In the genomic region with DNA sequence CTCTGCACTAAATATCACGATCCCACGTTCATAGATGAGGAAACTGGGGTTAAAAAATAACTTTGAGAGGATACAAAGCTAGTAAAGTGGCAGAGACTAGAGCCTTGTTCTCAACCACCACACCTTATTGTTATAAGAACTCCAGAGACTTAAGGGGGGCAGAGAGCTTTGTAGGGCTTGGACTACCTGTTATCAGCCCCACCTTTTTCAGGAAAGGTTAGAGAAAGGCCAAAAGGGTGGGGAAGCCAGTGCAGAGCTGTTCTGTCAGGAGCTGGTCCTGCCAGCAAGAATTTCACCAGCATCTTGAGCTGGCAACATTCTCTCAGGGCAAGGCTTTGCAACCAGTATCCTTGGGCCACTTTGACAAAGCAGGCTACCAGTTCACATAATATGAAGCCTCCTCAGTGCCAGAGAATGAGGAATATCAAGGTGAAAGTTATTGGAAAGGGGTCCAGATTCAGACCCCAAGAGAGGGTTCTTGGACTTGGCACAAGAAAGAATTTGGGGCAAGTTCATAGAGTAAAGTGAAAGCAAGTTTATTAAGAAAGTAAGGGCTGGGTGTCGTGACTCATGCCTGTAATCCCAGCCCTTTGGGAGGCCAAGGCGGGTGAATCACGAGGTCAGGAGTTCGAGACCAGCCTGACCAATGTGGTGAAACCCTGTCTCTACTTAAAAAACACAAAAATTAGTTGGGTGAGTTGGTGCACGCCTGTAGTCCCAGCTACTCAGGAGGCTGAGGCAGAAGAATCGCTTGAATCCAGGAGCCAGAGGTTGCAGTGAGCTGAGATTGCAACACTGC, we compare ENCODE assay signal across 19 cellular contexts.
A peak's percentile ranks its signal among the peaks of the same experiment; 100 is the strongest.
DNase-seq lines count a peak whose midpoint lies in the region; ATAC-seq and TF ChIP-seq lines count a peak whose summit lies in the region.
"Had no signal": no experiment of that assay in that cellular context is flagged by ENCODE, and none has a peak within 500 bp of the region (broad histone marks: within the 10 kb centered on the region; RNA-seq: fewer than 3 reads in every experiment).

No MANE protein-coding gene starts in this region.

- no peaks in the 10 kb centered on the region for H3F3A ChIP-seq in GM23248 (ENCODE audit: insufficient read depth)
- H3F3A ChIP-seq in PC-3 (ENCODE audit: low read length, unreplicated experiment), result no peaks in the 10 kb centered on the region

- H3K36me3 Mint-ChIP-seq in activated T-helper 2 cell treated with anti-CD3 and anti-CD28 coated beads, Interferon-gamma antibody, Interleukin-2, Interleukin-4, amounts not matched to agents 10 μg/mL and 5 μg/mL and 100 μg/mL, durations not matched to agents 14 hours and 24 hours and 36 hours (ENCODE audit: low read depth), result no peaks in the 10 kb centered on the region
- H3K36me3 Mint-ChIP-seq: CD14-positive monocyte had no signal

- TF ChIP-seq CTCF in PC-3 (conservative IDR thresholded peaks at IDR 0.05; ENCODE audit: low read depth, low read length) (no peak), hepatocyte (IDR thresholded peaks at IDR 0.05; ENCODE audit: poor library complexity) (no peak), GM13976 (IDR thresholded peaks at IDR 0.05; ENCODE audit: borderline replicate concordance, control extremely low read depth, extremely low read depth, insufficient read depth, missing control alignments) (no peak)

- peaks cover 13% of the 10 kb centered on the region for H3K4me1 Mint-ChIP-seq in activated T-helper 2 cell treated with anti-CD3 and anti-CD28 coated beads, Interferon-gamma antibody, Interleukin-2, Interleukin-4, amounts not matched to agents 10 μg/mL and 5 μg/mL and 100 μg/mL, durations not matched to agents 14 hours and 24 hours and 36 hours (ENCODE audit: low read depth)

- H3K4me3 ChIP-seq in GM23248 (no peak overlapping the region), PC-3 (ENCODE audit: low read length) (no peak overlapping the region), hepatocyte (no peak overlapping the region)
- H3K4me3 ChIP-seq: heart right ventricle, pancreas, smooth muscle cell had no signal

- no peak overlapping the region for H3K27ac Mint-ChIP-seq in activated T-helper 2 cell treated with anti-CD3 and anti-CD28 coated beads, Interferon-gamma antibody, Interleukin-2, Interleukin-4, amounts not matched to agents 10 μg/mL and 5 μg/mL and 100 μg/mL, durations not matched to agents 14 hours and 24 hours and 36 hours
- H3K27ac Mint-ChIP-seq: CD14-positive monocyte; dendritic cell treated with granulocyte-macrophage colony-stimulating factor and Interleukin-4, amounts not matched to agents 40 ng/mL and 50 ng/mL, for 4 days had no signal

- H3K36me3 ChIP-seq in GM23248 (ENCODE audit: low read depth), result no peaks in the 10 kb centered on the region
- H3K36me3 ChIP-seq in PC-3 (ENCODE audit: low read depth, low read length), result no peaks in the 10 kb centered on the region
- no peaks in the 10 kb centered on the region for H3K36me3 ChIP-seq in hepatocyte (replicated peaks; ENCODE audit: insufficient read depth, low read depth)
- H3K36me3 ChIP-seq: heart right ventricle, pancreas had no signal

- no peak overlapping the region for H3K4me2 ChIP-seq in GM23248 (ENCODE audit: unreplicated experiment)
- no peak overlapping the region for H3K4me2 ChIP-seq in PC-3 (ENCODE audit: low read length)
- no peak overlapping the region for H3K4me2 ChIP-seq in hepatocyte
- H3K4me2 ChIP-seq: smooth muscle cell had no signal

- H2AFZ ChIP-seq in GM23248, result no peak overlapping the region
- H2AFZ ChIP-seq in PC-3 (ENCODE audit: low read length), result no peak overlapping the region
- H2AFZ ChIP-seq in hepatocyte, result no peak overlapping the region

- H3K27me3 ChIP-seq in GM23248 (replicated peaks; ENCODE audit: insufficient read depth) (no peaks in the 10 kb centered on the region), PC-3 (ENCODE audit: low read length) (no peaks in the 10 kb centered on the region), hepatocyte (no peaks in the 10 kb centered on the region)
- H3K27me3 ChIP-seq: heart right ventricle, pancreas had no signal

- DNase-seq in GM23248 (peak; percentile 42), PC-3 (no peak), hepatocyte (ENCODE audit: low spot score) (no peak), GM13976 (ENCODE audit: low spot score) (no peak)
- peak; percentile 28 for DNase-seq in stimulated activated CD8-positive, alpha-beta memory T cell treated with anti-CD3 and anti-CD28 coated beads, Interleukin-4, amount 100 ng/mL, for 48 hours
- no peak for DNase-seq in activated effector memory CD4-positive, alpha-beta T cell treated with Interleukin-2 at 50 U/mL for 16 hours
- no peak for DNase-seq in activated T-helper 2 cell treated with anti-CD3 and anti-CD28 coated beads, Interferon-gamma antibody, Interleukin-2, Interleukin-4, amounts not matched to agents 10 μg/mL and 5 μg/mL and 100 μg/mL, durations not matched to agents 14 hours and 24 hours and 36 hours (ENCODE audit: low spot score)
- DNase-seq: activated gamma-delta T cell treated with Interleukin-2 at 50 U/mL for 16 hours, DMS53, heart right ventricle, Karpas-422, NCI-H146, NCI-H345, pancreas, Right ventricle myocardium superior had no signal

- H3K9me3 ChIP-seq in GM23248 (ENCODE audit: low read depth) (no peaks in the 10 kb centered on the region), PC-3 (ENCODE audit: low read length) (no peaks in the 10 kb centered on the region), hepatocyte (ENCODE audit: low read depth) (no peaks in the 10 kb centered on the region)
- H3K9me3 ChIP-seq: heart right ventricle, pancreas had no signal

- no peak overlapping the region for H3K4me3 Mint-ChIP-seq in activated T-helper 2 cell treated with anti-CD3 and anti-CD28 coated beads, Interferon-gamma antibody, Interleukin-2, Interleukin-4, amounts not matched to agents 10 μg/mL and 5 μg/mL and 100 μg/mL, durations not matched to agents 14 hours and 24 hours and 36 hours (ENCODE audit: low read depth)
- H3K4me3 Mint-ChIP-seq: CD14-positive monocyte; dendritic cell treated with granulocyte-macrophage colony-stimulating factor and Interleukin-4, amounts not matched to agents 40 ng/mL and 50 ng/mL, for 4 days; stimulated activated naive CD8-positive, alpha-beta T cell treated with anti-CD3 and anti-CD28 coated beads, Interleukin-15, amount 100 ng/mL, for 72 hours had no signal

- 73 to 83% methylated on average over 8 of the region's 8 CpGs for WGBS in GM23248 (ENCODE audit: low coverage in 1 of 2, low lambda C conversion rate in 2 of 2, missing lambda C conversion rate in 2 of 2), 2 experiments
- WGBS in hepatocyte (ENCODE audit: low lambda C conversion rate, missing lambda C conversion rate), result 81% methylated on average over 8 of the region's 8 CpGs

- BruUV-seq in PC-3 (replicated peaks; lab: Mats Ljungman, UMichigan), result no TSS peak

- no peaks in the 10 kb centered on the region for H3K4me1 ChIP-seq in GM23248 (ENCODE audit: insufficient read depth)
- no peaks in the 10 kb centered on the region for H3K4me1 ChIP-seq in PC-3 (ENCODE audit: insufficient read depth, low read length)
- peaks cover 11% of the 10 kb centered on the region for H3K4me1 ChIP-seq in hepatocyte (ENCODE audit: insufficient read depth)
- H3K4me1 ChIP-seq: pancreas had no signal

- H3K9ac ChIP-seq in GM23248, result no peak overlapping the region
- H3K9ac ChIP-seq in PC-3 (ENCODE audit: low read length), result no peak overlapping the region

- intact Hi-C loops in PC-3 (cut with micrococcal nuclease), result no loop called here
- intact Hi-C loops in activated T-helper 2 cell treated with anti-CD3 and anti-CD28 coated beads, Interferon-gamma antibody, Interleukin-2, Interleukin-4, amounts not matched to agents 10 μg/mL and 5 μg/mL and 100 μg/mL, durations not matched to agents 14 hours and 24 hours and 36 hours (cut with micrococcal nuclease), result no loop called here

- H3K27ac ChIP-seq in GM23248 (no peak overlapping the region), PC-3 (ENCODE audit: low read length) (no peak overlapping the region), hepatocyte (peak overlapping the region; percentile 56)
- H3K27ac ChIP-seq: heart right ventricle, pancreas had no signal

- in situ Hi-C loops in GM23248 (cut with MboI) (no loop called here), GM13976 (cut with MboI; ENCODE audit: low sequenced_read_pairs, unreplicated experiment) (no loop called here)

- POLR2A ChIA-PET in PC-3 (lab: Charles Lee; ENCODE audit: unreplicated experiment), result interaction anchor here (0.6 kb wide), 1 partner anchor 66 kb away, joined by 3 read pairs; a partner anchor contains a TSS

- H3K9me2 ChIP-seq in GM23248 (ENCODE audit: insufficient read depth) (no peaks in the 10 kb centered on the region), PC-3 (replicated peaks; ENCODE audit: low read length) (no peaks in the 10 kb centered on the region), hepatocyte (replicated peaks; ENCODE audit: insufficient read depth) (no peaks in the 10 kb centered on the region)

- no peaks in the 10 kb centered on the region for H3K27me3 Mint-ChIP-seq in activated T-helper 2 cell treated with anti-CD3 and anti-CD28 coated beads, Interferon-gamma antibody, Interleukin-2, Interleukin-4, amounts not matched to agents 10 μg/mL and 5 μg/mL and 100 μg/mL, durations not matched to agents 14 hours and 24 hours and 36 hours (ENCODE audit: low read depth)
- H3K27me3 Mint-ChIP-seq: dendritic cell treated with granulocyte-macrophage colony-stimulating factor and Interleukin-4, amounts not matched to agents 40 ng/mL and 50 ng/mL, for 4 days; stimulated activated naive CD8-positive, alpha-beta T cell treated with anti-CD3 and anti-CD28 coated beads, Interleukin-15, amount 100 ng/mL, for 72 hours had no signal

- no peaks in the 10 kb centered on the region for H4K20me1 ChIP-seq in GM23248 (ENCODE audit: insufficient read depth)
- H4K20me1 ChIP-seq in PC-3 (ENCODE audit: low read length), result no peaks in the 10 kb centered on the region
- H4K20me1 ChIP-seq in hepatocyte (ENCODE audit: insufficient read depth, poor library complexity, severe bottlenecking), result no peaks in the 10 kb centered on the region

- H3K9me3 Mint-ChIP-seq in activated T-helper 2 cell treated with anti-CD3 and anti-CD28 coated beads, Interferon-gamma antibody, Interleukin-2, Interleukin-4, amounts not matched to agents 10 μg/mL and 5 μg/mL and 100 μg/mL, durations not matched to agents 14 hours and 24 hours and 36 hours, result no peaks in the 10 kb centered on the region
- H3K9me3 Mint-ChIP-seq: CD14-positive monocyte; dendritic cell treated with granulocyte-macrophage colony-stimulating factor and Interleukin-4, amounts not matched to agents 40 ng/mL and 50 ng/mL, for 4 days; stimulated activated naive CD8-positive, alpha-beta T cell treated with anti-CD3 and anti-CD28 coated beads, Interleukin-15, amount 100 ng/mL, for 72 hours had no signal

- H3K79me2 ChIP-seq in GM23248 (ENCODE audit: insufficient read depth) (no peaks in the 10 kb centered on the region), PC-3 (ENCODE audit: low read length) (no peaks in the 10 kb centered on the region), hepatocyte (no peaks in the 10 kb centered on the region)

- peak; percentile 16 for ATAC-seq in PC-3
- ATAC-seq: heart right ventricle; stimulated activated naive CD8-positive, alpha-beta T cell treated with anti-CD3 and anti-CD28 coated beads, Interleukin-15, amount 100 ng/mL, for 72 hours had no signal

- CTCF ChIA-PET in PC-3 (lab: Charles Lee), result no interaction called here

Comparison
In these comparisons a context has a peak if more than half of its experiments do, and no peak if none do; other contexts are left out.
1. DNase-seq: peak in GM23248 (single experiment) and stimulated activated CD8-positive, alpha-beta memory T cell treated with anti-CD3 and anti-CD28 coated beads, Interleukin-4, amount 100 ng/mL, for 48 hours (single experiment); none in PC-3 (single experiment), hepatocyte (single experiment), activated effector memory CD4-positive, alpha-beta T cell treated with Interleukin-2 at 50 U/mL for 16 hours (single experiment), activated T-helper 2 cell treated with anti-CD3 and anti-CD28 coated beads, Interferon-gamma antibody, Interleukin-2, Interleukin-4, amounts not matched to agents 10 μg/mL and 5 μg/mL and 100 μg/mL, durations not matched to agents 14 hours and 24 hours and 36 hours (single experiment) and GM13976 (single experiment).